ENCODE assay signal across 13 cellular contexts in the genomic region with DNA sequence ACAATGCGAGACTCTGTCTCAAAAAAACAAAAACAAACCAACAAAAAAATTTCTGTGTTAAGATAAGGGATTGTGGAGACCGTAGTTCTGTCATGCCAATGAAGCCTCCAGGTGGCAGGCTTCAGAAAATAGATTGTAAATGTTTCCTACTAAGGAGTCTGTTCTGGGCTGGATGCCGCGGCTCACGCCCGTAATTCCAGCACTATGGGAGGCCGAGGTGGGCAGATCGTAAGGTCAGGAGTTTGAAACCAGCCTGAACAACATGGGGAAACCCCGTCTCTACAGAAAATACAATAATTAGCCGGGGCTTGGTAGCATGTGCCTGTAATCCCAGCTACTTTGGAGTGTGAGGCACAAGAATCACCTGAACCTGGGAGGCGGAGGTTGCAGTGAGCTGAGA. TPM values are rescaled to one million over a fixed set of nuclear protein-coding genes. Genes with fewer than 3 reads are reported as not detected.
DNase-seq lines count a peak whose midpoint lies in the region; ATAC-seq and TF ChIP-seq lines count a peak whose summit lies in the region.
"Had no signal": no experiment of that assay in that cellular context is flagged by ENCODE, and none has a peak within 500 bp of the region (broad histone marks: within the 10 kb centered on the region; RNA-seq: fewer than 3 reads in every experiment).

No MANE protein-coding gene starts in this region.

- TF ChIP-seq POLR2A in GM18505 (IDR thresholded peaks at IDR 0.05; ENCODE audit: borderline replicate concordance, extremely low read depth, insufficient read depth, insufficient read length), result no peak

- DNase-seq in ELR (ENCODE audit: low read depth) (peak; percentile 40), RPMI7951 (ENCODE audit: low read depth) (peak; percentile 35), hepatocyte (ENCODE audit: low spot score) (no peak), KG1 (lab: John Stamatoyannopoulos, UW) (no peak), hepatic stellate cell (ENCODE audit: low spot score) (no peak)
- DNase-seq: activated CD8-positive, alpha-beta T cell treated with anti-CD3 and anti-CD28 coated beads for 36 hours; GOT3; NCI-H146; right cardiac atrium had no signal

- no peak overlapping the region for H2AFZ ChIP-seq in hepatocyte

- no peaks in the 10 kb centered on the region for H3K36me3 ChIP-seq in hepatocyte (replicated peaks; ENCODE audit: insufficient read depth, low read depth)

- no peak overlapping the region for H3K27ac ChIP-seq in 22Rv1
- H3K27ac ChIP-seq in hepatocyte, result no peak overlapping the region

- WGBS in hepatocyte (ENCODE audit: low lambda C conversion rate, missing lambda C conversion rate), result 79% methylated on average over 11 of the region's 11 CpGs

- peaks cover 11% of the 10 kb centered on the region for H3K79me2 ChIP-seq in hepatocyte

- H3K27me3 ChIP-seq in hepatocyte, result no peaks in the 10 kb centered on the region

- H3K4me3 ChIP-seq in hepatocyte, result no peak overlapping the region

- H3K9me3 ChIP-seq in hepatocyte (ENCODE audit: low read depth), result no peaks in the 10 kb centered on the region

- H3K4me1 ChIP-seq in hepatocyte (ENCODE audit: insufficient read depth), result peaks cover 4% of the 10 kb centered on the region

- peak; percentile 39 for TF ChIP-seq CTCF in 22Rv1 (IDR thresholded peaks at IDR 0.05)
- peak; percentile 14 for TF ChIP-seq CTCF in hepatocyte (IDR thresholded peaks at IDR 0.05; ENCODE audit: poor library complexity)

- no peak overlapping the region for H3K4me2 ChIP-seq in hepatocyte

- H3K9me2 ChIP-seq in hepatocyte (replicated peaks; ENCODE audit: insufficient read depth), result no peaks in the 10 kb centered on the region

- no peaks in the 10 kb centered on the region for H4K20me1 ChIP-seq in hepatocyte (ENCODE audit: insufficient read depth, poor library complexity, severe bottlenecking)

- ATAC-seq in GM18505 (IDR thresholded peaks at IDR 0.05; ENCODE audit: unreplicated experiment), result no peak
- ATAC-seq in HG03135 (IDR thresholded peaks at IDR 0.05; ENCODE audit: unreplicated experiment), result no peak
- ATAC-seq: activated CD8-positive, alpha-beta T cell treated with anti-CD3 and anti-CD28 coated beads for 36 hours; right cardiac atrium had no signal

RNA-seq across cellular contexts. Expression of gene SNX29, which starts 4.4 kb away (rescaled TPM):
- total RNA-seq in RPMI7951 (2014; rRNA removed; shearing (Covaris generic)), result 4.9 and 9.9 TPM in 2 replicates
- 5.3 and 7.5 TPM in 2 replicates for total RNA-seq in hepatocyte
- polyA plus RNA-seq in hepatocyte, result 17.4 and 23.9 TPM in 2 replicates

RNA-seq across cellular contexts. Expression of gene TNFRSF17, which starts 7.1 kb away (rescaled TPM):
- total RNA-seq in RPMI7951 (2014; rRNA removed; shearing (Covaris generic)), result 0.48 TPM in 1 of 2 replicates, not detected in the other
- total RNA-seq in hepatocyte, result not detected in 2 replicates
- not detected in 2 replicates for polyA plus RNA-seq in hepatocyte
- total RNA-seq: activated CD8-positive, alpha-beta T cell treated with anti-CD3 and anti-CD28 coated beads for 36 hours; lower leg skin had no signal
- polyA plus RNA-seq: right cardiac atrium had no signal

RNA-seq across cellular contexts. Expression of gene NPIPB2, which starts 30.3 kb away (rescaled TPM):
- total RNA-seq in RPMI7951 (2014; rRNA removed; shearing (Covaris generic)), result 1.3 and 5.0 TPM in 2 replicates
- total RNA-seq in hepatocyte, result 5.5 and 5.8 TPM in 2 replicates
- polyA plus RNA-seq in hepatocyte, result 12.2 and 15.4 TPM in 2 replicates

RNA-seq across cellular contexts. Expression of gene GSPT1, which starts 56.4 kb away (rescaled TPM):
- total RNA-seq in RPMI7951 (2014; rRNA removed; shearing (Covaris generic)), result 77.2 and 102 TPM in 2 replicates
- 79.2 and 83.8 TPM in 2 replicates for total RNA-seq in hepatocyte
- polyA plus RNA-seq in hepatocyte, result 105 and 109 TPM in 2 replicates

Comparison
In these comparisons a context has a peak if more than half of its experiments do, and no peak if none do; other contexts are left out.
1. DNase-seq: peak in ELR (single experiment) and RPMI7951 (single experiment); none in hepatocyte (single experiment), KG1 (single experiment) and hepatic stellate cell (single experiment).